ENCODE assay signal across 9 cellular contexts in the genomic region with DNA sequence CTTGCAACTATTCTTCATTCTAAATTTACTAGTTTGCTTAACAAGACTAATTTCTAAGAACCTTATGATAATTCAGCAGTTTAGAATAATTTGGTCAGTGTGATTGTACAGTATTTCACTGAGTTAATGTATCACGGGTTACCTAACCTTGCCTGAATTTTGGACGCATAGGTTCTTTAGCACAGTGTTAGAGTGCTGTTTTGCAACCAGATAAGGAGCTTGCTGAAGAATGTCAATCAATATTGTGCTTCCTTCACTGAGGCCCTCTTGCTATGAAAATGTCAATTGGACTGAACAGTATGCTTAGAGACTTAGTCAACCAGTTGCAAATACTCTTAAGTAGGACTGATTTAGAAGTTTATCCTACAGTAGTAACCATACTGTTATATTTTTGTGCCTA.
"Had no signal": no experiment of that assay in that cellular context is flagged by ENCODE, and none has a peak within 500 bp of the region (broad histone marks: within the 10 kb centered on the region; RNA-seq: fewer than 3 reads in every experiment).

No MANE protein-coding gene starts in this region.

- H3K4me3 ChIP-seq: K562 had no signal

- H3K27me3 Mint-ChIP-seq: IgD-negative memory B cell had no signal

- DNase-seq: IMR-90, Karpas-422, KBM-7, KG1 had no signal

- H3K4me3 Mint-ChIP-seq: IgD-negative memory B cell had no signal

- H3K4me1 Mint-ChIP-seq: IgD-negative memory B cell had no signal

- H3K27ac Mint-ChIP-seq: IgD-negative memory B cell had no signal

- ATAC-seq: K562 had no signal

- H3K27ac ChIP-seq: HL-60, KMS-11 had no signal

- FAIRE-seq: HTR-8/SVneo, K562 had no signal

- H3K9ac ChIP-seq: KMS-11 had no signal

- H3K4me2 ChIP-seq: KMS-11 had no signal
